In the genomic region with DNA sequence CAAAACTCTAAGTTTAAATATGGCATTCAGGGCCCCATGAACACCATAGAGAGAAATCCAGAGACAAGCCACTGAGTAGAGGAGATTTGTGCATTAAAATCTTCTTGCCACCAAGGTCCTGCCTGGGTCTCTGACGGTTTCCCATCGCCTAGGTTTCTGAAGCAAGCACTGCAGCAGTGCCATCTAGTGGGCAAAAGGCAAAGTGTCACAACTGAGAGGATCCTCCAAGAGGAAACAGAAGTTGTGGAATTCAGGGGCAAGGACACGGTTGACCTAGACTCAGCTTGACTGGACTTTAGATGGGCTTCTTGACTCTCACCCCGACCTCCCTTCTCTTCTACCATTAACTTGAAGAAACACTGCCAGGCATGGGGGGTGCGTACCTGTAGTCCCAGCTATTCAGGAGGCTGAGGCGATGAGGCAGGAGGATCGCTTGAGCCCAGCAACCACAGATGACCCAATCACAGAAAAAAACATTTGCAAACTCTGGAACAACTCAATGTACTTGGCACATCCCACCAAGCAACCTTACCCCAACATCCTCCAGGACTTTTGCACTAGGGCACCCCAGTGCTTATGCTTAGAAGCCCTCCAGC, we compare ENCODE assay signal across 8 cellular contexts.
A peak's percentile ranks its signal among the peaks of the same experiment; 100 is the strongest.
DNase-seq lines count a peak whose midpoint lies in the region; ATAC-seq and TF ChIP-seq lines count a peak whose summit lies in the region.

No MANE protein-coding gene starts in this region.

- ATAC-seq in HG03095 (IDR thresholded peaks at IDR 0.05; ENCODE audit: unreplicated experiment) (no peak), GM18519 (IDR thresholded peaks at IDR 0.05; ENCODE audit: low FRiP score, unreplicated experiment) (no peak)

- H3K4me3 ChIP-seq in HAP-1 (no peak overlapping the region), foreskin fibroblast (ENCODE audit: low read depth in 1 of 2, low read length in 2 of 2) (no peak overlapping the region)

- in situ Hi-C loops in HAP-1 (cut with MboI; ENCODE audit: low sequenced_read_pairs) = loop anchor here (5.0 kb wide), 1 partner anchor 879 kb away; no protein-coding TSS in a partner anchor

- H3K27me3 ChIP-seq in HAP-1 (ENCODE audit: low read depth) = no peaks in the 10 kb centered on the region

- peak; percentile 94 for TF ChIP-seq CTCF in foreskin fibroblast (IDR thresholded peaks at IDR 0.05; ENCODE audit: low read depth, low read length)

- no peaks in the 10 kb centered on the region for H3K36me3 ChIP-seq in HAP-1 (replicated peaks)

- H3K9me3 ChIP-seq in HAP-1 = no peaks in the 10 kb centered on the region

- H3K4me1 ChIP-seq in HAP-1 = no peaks in the 10 kb centered on the region

- DNase-seq in DMS 273 treated with DMSO at 0.1 percent for 48 hours (lab: John Stamatoyannopoulos, UW) (peak; percentile 52), HAP-1 (ENCODE audit: low spot score in 2 of 2) (peak; percentile 39 to 67), NCI-H526 (lab: John Stamatoyannopoulos, UW) (peak; percentile 29 to 69), activated T-cell treated with anti-CD3 and anti-CD28 coated beads for 48 hours (ENCODE audit: low read depth) (peak; percentile 12), foreskin fibroblast (peak; percentile 17 to 74), non-pigmented ciliary epithelial cell (ENCODE audit: low read depth) (peak; percentile 17)
